ENCODE assay signal across 9 cellular contexts in genomic region chr14:64878775-64879634, GRCh38.
DNase-seq lines count a peak whose midpoint lies in the region; ATAC-seq and FAIRE-seq lines count a peak whose summit lies in the region.
"Had no signal": no experiment of that assay in that cellular context is flagged by ENCODE, and none has a peak within 500 bp of the region (broad histone marks: within the 10 kb centered on the region; RNA-seq: fewer than 3 reads in every experiment).

No MANE protein-coding gene starts in this region.

- no peaks in the 10 kb centered on the region for H3K9me3 ChIP-seq in iPS-20b (ENCODE audit: insufficient read depth, low read depth, low read length)

- peaks cover 48% of the 10 kb centered on the region for H3K27me3 Mint-ChIP-seq in stimulated activated naive CD8-positive, alpha-beta T cell treated with anti-CD3 and anti-CD28 coated beads, Interleukin-15, amount 100 ng/mL, for 72 hours

- no peaks in the 10 kb centered on the region for H3K36me3 ChIP-seq in iPS-20b (ENCODE audit: insufficient read depth, low read depth, low read length)

- H3K4me3 ChIP-seq in iPS-20b (ENCODE audit: low read length) = peak overlapping the region; percentile 72

- H3K9ac ChIP-seq in iPS-20b (ENCODE audit: low read depth, low read length) = no peak overlapping the region

- H3K27ac Mint-ChIP-seq in stimulated activated naive CD8-positive, alpha-beta T cell treated with anti-CD3 and anti-CD28 coated beads, Interleukin-15, amount 100 ng/mL, for 72 hours = no peak overlapping the region

- H3K4me3 Mint-ChIP-seq in stimulated activated naive CD8-positive, alpha-beta T cell treated with anti-CD3 and anti-CD28 coated beads, Interleukin-15, amount 100 ng/mL, for 72 hours = peak overlapping the region; percentile 52 to 61

- no peaks in the 10 kb centered on the region for H3K9me3 Mint-ChIP-seq in stimulated activated naive CD8-positive, alpha-beta T cell treated with anti-CD3 and anti-CD28 coated beads, Interleukin-15, amount 100 ng/mL, for 72 hours

- ATAC-seq in stimulated activated naive CD8-positive, alpha-beta T cell treated with anti-CD3 and anti-CD28 coated beads, Interleukin-15, amount 100 ng/mL, for 72 hours = peak; percentile 13
- ATAC-seq in HG03095 (IDR thresholded peaks at IDR 0.05; ENCODE audit: unreplicated experiment) (no peak), HG02840 (IDR thresholded peaks at IDR 0.05; ENCODE audit: low FRiP score, unreplicated experiment) (no peak), HG03045 (IDR thresholded peaks at IDR 0.05; ENCODE audit: unreplicated experiment) (no peak)

- H3K27ac ChIP-seq in iPS-20b (ENCODE audit: low read length) = no peak overlapping the region

- peaks cover 84% of the 10 kb centered on the region for H3K27me3 ChIP-seq in iPS-20b (ENCODE audit: insufficient read depth, low read length)

- H3K4me1 ChIP-seq in iPS-20b (ENCODE audit: insufficient read depth, low read length) = peaks cover 5% of the 10 kb centered on the region; the same call in 1 of the 2 replicates

- peak; percentile 76 for DNase-seq in COLO668 (lab: John Stamatoyannopoulos, UW; ENCODE audit: unreplicated experiment)
- peak; percentile 51 for DNase-seq in HTR-8/SVneo (ENCODE audit: insufficient read length, low spot score)
- DNase-seq in activated CD4-positive, alpha-beta T cell treated with anti-CD3 and anti-CD28 coated beads, Interleukin-2, amount 50 U/mL, for 48 hours = peak; percentile 6 to 13
- DNase-seq in stimulated activated naive CD8-positive, alpha-beta T cell treated with anti-CD3 and anti-CD28 coated beads, Interleukin-15, amount 100 ng/mL, for 72 hours = peak in 1 of 2 donors; percentile 5

- no peaks in the 10 kb centered on the region for H3K4me1 Mint-ChIP-seq in stimulated activated naive CD8-positive, alpha-beta T cell treated with anti-CD3 and anti-CD28 coated beads, Interleukin-15, amount 100 ng/mL, for 72 hours

- FAIRE-seq in HTR-8/SVneo (lab: Jason Lieb, UNC) = no peak
- FAIRE-seq: colon had no signal
